8 cellular contexts compared by ENCODE assay signal in the genomic region with DNA sequence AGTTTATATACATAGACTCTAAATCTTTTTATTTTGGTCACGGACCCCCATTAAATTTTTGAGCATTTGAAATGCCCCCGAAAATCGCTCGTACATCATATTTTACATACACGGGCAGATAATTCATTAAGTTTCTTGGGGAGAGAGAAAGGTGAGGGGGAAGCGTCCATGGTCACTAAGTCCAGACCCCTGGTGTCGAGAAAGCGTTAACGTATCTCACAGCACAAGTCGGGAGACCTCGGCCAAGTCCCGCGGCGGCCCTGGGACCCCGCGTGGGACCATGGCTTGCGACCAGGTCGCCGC. TPM values are rescaled to one million over a fixed set of nuclear protein-coding genes. Genes with fewer than 3 reads are reported as not detected.
DNase-seq lines count a peak whose midpoint lies in the region; ATAC-seq and TF ChIP-seq lines count a peak whose summit lies in the region.

No MANE protein-coding gene starts in this region.

- CTCF ChIA-PET in HEK293 (lab: Yijun Ruan, JAX), result interaction anchor here (0.6 to 0.7 kb wide), 3 partner anchors 196 to 448 kb away, joined by 4 to 5 read pairs (median 5); no protein-coding TSS in a partner anchor

- no peaks in the 10 kb centered on the region for H3K9me3 ChIP-seq in HEK293 (ENCODE audit: control insufficient read depth, insufficient read depth, low read depth, low read length)
- H3K9me3 ChIP-seq in mesodermal cell (ENCODE audit: control insufficient read depth, low read length), result no peaks in the 10 kb centered on the region

- H3K4me3 ChIP-seq in HEK293 (ENCODE audit: low read depth, low read length), result peak overlapping the region; percentile 90
- H3K4me3 ChIP-seq in mesodermal cell (ENCODE audit: extremely low read depth, insufficient read depth, low read length, poor library complexity, severe bottlenecking), result peak overlapping the region; percentile 69

- peak overlapping the region; percentile 95 to 99 (median 99) for H3K4me3 Mint-ChIP-seq in brain

- H3K4me1 ChIP-seq in HEK293 (ENCODE audit: control insufficient read depth, insufficient read depth, low read length) (0 out of 2 replicates have a peak, but pooled peaks cover 2% of the 10 kb centered on the region), mesodermal cell (ENCODE audit: control insufficient read depth, insufficient read depth, low read length, poor library complexity, severe bottlenecking) (peaks cover 2% of the 10 kb centered on the region)

- no peak for TF ChIP-seq CTCF in 22Rv1 (IDR thresholded peaks at IDR 0.05)
- peak; percentile 30; the same call in 1 of the 2 replicates for TF ChIP-seq CTCF in HEK293 (tag by site-specific recombination; IDR thresholded peaks at IDR 0.05)
- peak in 1 of 2 experiments; percentile 38 for TF ChIP-seq CTCF in brain (conservative IDR thresholded peaks at IDR 0.05)

- peak overlapping the region; percentile 90 to 99 (median 93) for H3K27ac Mint-ChIP-seq in brain

- H3K36me3 Mint-ChIP-seq in brain, result peaks cover 6% of the 10 kb centered on the region

- 1% methylated on average over 12 to 15 of the region's 19 CpGs for WGBS in mesodermal cell (ENCODE audit: insufficient coverage in 2 of 2), 2 experiments

- DNase-seq in amniotic stem cell (lab: John Stamatoyannopoulos, UW), result no peak
- DNase-seq in activated CD4-positive, CD25-positive, alpha-beta regulatory T cell treated with anti-CD3 and anti-CD28 coated beads, Interleukin-2, amount 50 U/mL, for 72 hours, result no peak

- peaks cover 46% of the 10 kb centered on the region for H3K4me1 Mint-ChIP-seq in brain

- H3K27ac ChIP-seq in 22Rv1, result peak overlapping the region; percentile 92
- peak overlapping the region; percentile 96 for H3K27ac ChIP-seq in HEK293 (ENCODE audit: extremely low read depth, low read depth, low read length)
- peak overlapping the region; percentile 93 for H3K27ac ChIP-seq in mesodermal cell (ENCODE audit: low read depth, low read length, severe bottlenecking)

- peaks cover 13% of the 10 kb centered on the region for H3K27me3 Mint-ChIP-seq in brain

- POLR2A ChIA-PET in HEK293 (lab: Yijun Ruan, JAX), result interaction anchor here (1.4 to 2.3 kb wide), 3 partner anchors 15 to 47 kb away, joined by 5 to 21 read pairs (median 8); a partner anchor contains a TSS

- H3K9me3 Mint-ChIP-seq in brain, result no peaks in the 10 kb centered on the region

- ATAC-seq in GM21515 (IDR thresholded peaks at IDR 0.05; ENCODE audit: unreplicated experiment) (no peak), GM19395 (IDR thresholded peaks at IDR 0.05; ENCODE audit: unreplicated experiment) (no peak)

- H3K36me3 ChIP-seq in HEK293 (ENCODE audit: control insufficient read depth in 2 of 2, insufficient read depth in 1 of 2, low read length in 2 of 2) (no peaks in the 10 kb centered on the region), mesodermal cell (ENCODE audit: control insufficient read depth, insufficient read depth, low read length) (peaks cover 7% of the 10 kb centered on the region)

TF ChIP-seq in HEK293, 187 proteins besides CTCF, POLR2A, EP300 and RAD21:
- TF ChIP-seq ZSCAN30 (tag by site-specific recombination; IDR thresholded peaks at IDR 0.05), result no peak
- no peak for TF ChIP-seq ZNF169 (tag by site-specific recombination; IDR thresholded peaks at IDR 0.05)
- no peak for TF ChIP-seq YY2 (tag by site-specific recombination; IDR thresholded peaks at IDR 0.05)
- TF ChIP-seq ZNF354C (tag by site-specific recombination; IDR thresholded peaks at IDR 0.05; ENCODE audit: borderline replicate concordance, low read depth), result no peak
- no peak for TF ChIP-seq ZNF404 (tag by site-specific recombination; IDR thresholded peaks at IDR 0.05)
- 0 out of 2 replicates have a peak, but pooled peaks have one; percentile 10 for TF ChIP-seq ZNF2 (tag by site-specific recombination; IDR thresholded peaks at IDR 0.05)
- no peak for TF ChIP-seq FEZF1 (tag by site-specific recombination; IDR thresholded peaks at IDR 0.05)
- TF ChIP-seq GLI4 (tag by site-specific recombination; IDR thresholded peaks at IDR 0.05), result no peak
- TF ChIP-seq, protein P1, sequence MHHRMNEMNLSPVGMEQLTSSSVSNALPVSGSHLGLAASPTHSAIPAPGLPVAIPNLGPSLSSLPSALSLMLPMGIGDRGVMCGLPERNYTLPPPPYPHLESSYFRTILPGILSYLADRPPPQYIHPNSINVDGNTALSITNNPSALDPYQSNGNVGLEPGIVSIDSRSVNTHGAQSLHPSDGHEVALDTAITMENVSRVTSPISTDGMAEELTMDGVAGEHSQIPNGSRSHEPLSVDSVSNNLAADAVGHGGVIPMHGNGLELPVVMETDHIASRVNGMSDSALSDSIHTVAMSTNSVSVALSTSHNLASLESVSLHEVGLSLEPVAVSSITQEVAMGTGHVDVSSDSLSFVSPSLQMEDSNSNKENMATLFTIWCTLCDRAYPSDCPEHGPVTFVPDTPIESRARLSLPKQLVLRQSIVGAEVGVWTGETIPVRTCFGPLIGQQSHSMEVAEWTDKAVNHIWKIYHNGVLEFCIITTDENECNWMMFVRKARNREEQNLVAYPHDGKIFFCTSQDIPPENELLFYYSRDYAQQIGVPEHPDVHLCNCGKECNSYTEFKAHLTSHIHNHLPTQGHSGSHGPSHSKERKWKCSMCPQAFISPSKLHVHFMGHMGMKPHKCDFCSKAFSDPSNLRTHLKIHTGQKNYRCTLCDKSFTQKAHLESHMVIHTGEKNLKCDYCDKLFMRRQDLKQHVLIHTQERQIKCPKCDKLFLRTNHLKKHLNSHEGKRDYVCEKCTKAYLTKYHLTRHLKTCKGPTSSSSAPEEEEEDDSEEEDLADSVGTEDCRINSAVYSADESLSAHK (tag by site-specific recombination; IDR thresholded peaks at IDR 0.05), result no peak
- TF ChIP-seq KLF1 (tag by site-specific recombination; IDR thresholded peaks at IDR 0.05), result peak; percentile 50; the same call in 1 of the 2 replicates
- TF ChIP-seq KLF10 (tag by site-specific recombination; IDR thresholded peaks at IDR 0.05), result no peak
- TF ChIP-seq ZNF335 (tag by site-specific recombination; conservative IDR thresholded peaks at IDR 0.05), result no peak; the same call in 1 of the 2 replicates
- TF ChIP-seq, protein P2, sequence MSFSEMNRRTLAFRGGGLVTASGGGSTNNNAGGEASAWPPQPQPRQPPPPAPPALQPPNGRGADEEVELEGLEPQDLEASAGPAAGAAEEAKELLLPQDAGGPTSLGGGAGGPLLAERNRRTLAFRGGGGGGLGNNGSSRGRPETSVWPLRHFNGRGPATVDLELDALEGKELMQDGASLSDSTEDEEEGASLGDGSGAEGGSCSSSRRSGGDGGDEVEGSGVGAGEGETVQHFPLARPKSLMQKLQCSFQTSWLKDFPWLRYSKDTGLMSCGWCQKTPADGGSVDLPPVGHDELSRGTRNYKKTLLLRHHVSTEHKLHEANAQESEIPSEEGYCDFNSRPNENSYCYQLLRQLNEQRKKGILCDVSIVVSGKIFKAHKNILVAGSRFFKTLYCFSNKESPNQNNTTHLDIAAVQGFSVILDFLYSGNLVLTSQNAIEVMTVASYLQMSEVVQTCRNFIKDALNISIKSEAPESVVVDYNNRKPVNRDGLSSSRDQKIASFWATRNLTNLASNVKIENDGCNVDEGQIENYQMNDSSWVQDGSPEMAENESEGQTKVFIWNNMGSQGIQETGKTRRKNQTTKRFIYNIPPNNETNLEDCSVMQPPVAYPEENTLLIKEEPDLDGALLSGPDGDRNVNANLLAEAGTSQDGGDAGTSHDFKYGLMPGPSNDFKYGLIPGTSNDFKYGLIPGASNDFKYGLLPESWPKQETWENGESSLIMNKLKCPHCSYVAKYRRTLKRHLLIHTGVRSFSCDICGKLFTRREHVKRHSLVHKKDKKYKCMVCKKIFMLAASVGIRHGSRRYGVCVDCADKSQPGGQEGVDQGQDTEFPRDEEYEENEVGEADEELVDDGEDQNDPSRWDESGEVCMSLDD (tag by site-specific recombination; IDR thresholded peaks at IDR 0.05), result 0 out of 2 replicates have a peak, but pooled peaks have one; percentile 12
- TF ChIP-seq ZNF140 (tag by site-specific recombination; IDR thresholded peaks at IDR 0.05), result no peak
- 0 out of 2 replicates have a peak, but pooled peaks have one; percentile 6 for TF ChIP-seq ZXDB (tag by site-specific recombination; IDR thresholded peaks at IDR 0.05)
- TF ChIP-seq ZNF302 (tag by site-specific recombination; IDR thresholded peaks at IDR 0.05; ENCODE audit: low read depth), result no peak

RNA-seq across cellular contexts. Expression of a gene that starts 0.8 kb away (rescaled TPM):
- 20.4 TPM for polyA plus RNA-seq in brain (ENCODE audit: insufficient read depth, low read depth, low replicate concordance)
- 47.1 TPM for polyA plus RNA-seq in mesodermal cell (2013, experiment 1 of 2)
- 45.5 TPM for polyA plus RNA-seq in mesodermal cell (2013, experiment 2 of 2)

RNA-seq across cellular contexts. Expression of a gene that starts 47.3 kb away (rescaled TPM):
- polyA plus RNA-seq in brain (ENCODE audit: insufficient read depth, low read depth, low replicate concordance), result 27.1 TPM
- polyA plus RNA-seq in mesodermal cell (2013, experiment 1 of 2), result 23.7 TPM
- 24.3 TPM for polyA plus RNA-seq in mesodermal cell (2013, experiment 2 of 2)
